Comparison of ENCODE assay signal across 25 cellular contexts in the genomic region with DNA sequence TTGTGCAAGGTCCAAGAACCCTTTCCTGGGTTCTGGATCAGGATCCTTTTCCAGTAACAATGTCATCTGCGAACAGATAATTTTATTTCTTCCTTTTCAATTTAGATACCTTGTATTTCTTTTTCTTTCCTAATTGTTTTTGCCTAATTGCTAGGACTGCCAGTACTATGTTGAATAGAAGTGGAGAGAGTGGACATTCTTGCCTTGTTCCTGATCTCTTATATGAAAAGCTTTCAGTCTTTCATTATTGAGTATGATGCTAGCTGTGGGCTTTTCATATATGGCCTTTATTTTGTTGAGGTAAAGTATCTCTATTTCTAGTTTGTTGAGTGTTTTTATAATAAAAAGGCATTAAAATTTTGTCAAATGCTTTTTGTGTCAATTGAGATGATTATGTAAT. TPM values are rescaled to one million over a fixed set of nuclear protein-coding genes. Genes with fewer than 3 reads are reported as not detected.
"Had no signal": no experiment of that assay in that cellular context is flagged by ENCODE, and none has a peak within 500 bp of the region (broad histone marks: within the 10 kb centered on the region; RNA-seq: fewer than 3 reads in every experiment).

No MANE protein-coding gene starts in this region.

- H3K4me1 Mint-ChIP-seq: activated B cell treated with CpG ODN at 0.5 μM for 24 hours; activated CD4-positive, alpha-beta T cell treated with anti-CD3 and anti-CD28 coated beads, Interleukin-2, amount 10 ng/mL, durations not matched to agents 24 days and 14 days; activated T-helper 17 cell treated with anti-CD3 and anti-CD28 coated beads, Interleukin-2, amount 50 U/mL, for 72 hours had no signal

- H3K4me3 ChIP-seq: cardiac muscle cell had no signal

- H3K4me3 Mint-ChIP-seq: activated B cell treated with CpG ODN at 0.5 μM for 24 hours; activated CD4-positive, alpha-beta memory T cell treated with anti-CD3 and anti-CD28 coated beads for 36 hours; activated CD4-positive, alpha-beta T cell treated with anti-CD3 and anti-CD28 coated beads, Interleukin-2, amount 10 ng/mL, durations not matched to agents 24 days and 14 days; activated naive CD4-positive, alpha-beta T cell treated with anti-CD3 and anti-CD28 coated beads for 36 hours; activated naive CD8-positive, alpha-beta T cell; activated T-helper 17 cell treated with anti-CD3 and anti-CD28 coated beads, Interleukin-2, amount 50 U/mL, for 72 hours; T-helper 1 cell treated with Interleukin-12 subunit alpha and Interleukin-12 subunit beta and Interleukin-4 antibody, amounts not matched to agents 30 μg/mL and 1 μg/mL, for 36 hours had no signal

- H3K9me3 Mint-ChIP-seq: activated CD4-positive, alpha-beta T cell treated with anti-CD3 and anti-CD28 coated beads, Interleukin-2, amount 10 ng/mL, durations not matched to agents 24 days and 14 days; T-helper 1 cell treated with Interleukin-12 subunit alpha and Interleukin-12 subunit beta and Interleukin-4 antibody, amounts not matched to agents 30 μg/mL and 1 μg/mL, for 36 hours had no signal

- H3K27me3 ChIP-seq: brain microvascular endothelial cell, cardiac muscle cell had no signal

- H3K27ac Mint-ChIP-seq: activated B cell treated with CpG ODN at 0.5 μM for 24 hours; activated CD4-positive, alpha-beta memory T cell treated with anti-CD3 and anti-CD28 coated beads for 36 hours; activated CD4-positive, alpha-beta T cell treated with anti-CD3 and anti-CD28 coated beads, Interleukin-2, amount 10 ng/mL, durations not matched to agents 24 days and 14 days; activated naive CD4-positive, alpha-beta T cell treated with anti-CD3 and anti-CD28 coated beads for 36 hours; activated naive CD8-positive, alpha-beta T cell; activated T-helper 17 cell treated with anti-CD3 and anti-CD28 coated beads, Interleukin-2, amount 50 U/mL, for 72 hours; T-helper 1 cell treated with Interleukin-12 subunit alpha and Interleukin-12 subunit beta and Interleukin-4 antibody, amounts not matched to agents 30 μg/mL and 1 μg/mL, for 36 hours had no signal

- H3K27ac ChIP-seq: brain microvascular endothelial cell, cardiac muscle cell had no signal

- ATAC-seq: activated T-helper 17 cell treated with anti-CD3 and anti-CD28 coated beads, Interleukin-2, amount 50 U/mL, for 72 hours; PC-3 had no signal

- H3K36me3 Mint-ChIP-seq: activated CD4-positive, alpha-beta memory T cell treated with anti-CD3 and anti-CD28 coated beads for 36 hours; activated naive CD8-positive, alpha-beta T cell had no signal

- DNase-seq: activated B cell treated with CpG ODN at 0.5 μM for 24 hours; activated CD4-positive, alpha-beta memory T cell treated with anti-CD3 and anti-CD28 coated beads for 36 hours; activated CD4-positive, alpha-beta T cell treated with anti-CD3 and anti-CD28 coated beads for 1 hour; activated CD4-positive, alpha-beta T cell treated with anti-CD3 and anti-CD28 coated beads, Interleukin-2, amount 10 ng/mL, durations not matched to agents 24 days and 14 days; activated CD8-positive, alpha-beta memory T cell treated with anti-CD3 and anti-CD28 coated beads for 24 hours; activated gamma-delta T cell; activated naive CD4-positive, alpha-beta T cell treated with anti-CD3 and anti-CD28 coated beads for 36 hours; activated T-cell treated with anti-CD3 and anti-CD28 coated beads for 4 hours; activated T-cell treated with anti-CD3 and anti-CD28 coated beads, Interleukin-2, amount 50 U/mL, for 48 hours; amygdala; brain microvascular endothelial cell; Kasumi-1; NCI-H1092; NCI-H1436; NCI-H1694 treated with DMSO at 0.1 percent for 48 hours; NCI-H2029 treated with DMSO at 0.1 percent for 48 hours; NCI-H345; NCI-H510A; NCI-H69; PC-3; SHP77 had no signal

- H3K36me3 ChIP-seq: brain microvascular endothelial cell, cardiac muscle cell had no signal

RNA-seq across cellular contexts. Expression of a gene that starts 42.2 kb away (rescaled TPM):
- total RNA-seq: activated B cell treated with CpG ODN at 0.5 μM for 24 hours; activated naive CD4-positive, alpha-beta T cell treated with anti-CD3 and anti-CD28 coated beads for 36 hours; PC-3 had no signal
